ENCODE assay signal across 27 cellular contexts in the genomic region with DNA sequence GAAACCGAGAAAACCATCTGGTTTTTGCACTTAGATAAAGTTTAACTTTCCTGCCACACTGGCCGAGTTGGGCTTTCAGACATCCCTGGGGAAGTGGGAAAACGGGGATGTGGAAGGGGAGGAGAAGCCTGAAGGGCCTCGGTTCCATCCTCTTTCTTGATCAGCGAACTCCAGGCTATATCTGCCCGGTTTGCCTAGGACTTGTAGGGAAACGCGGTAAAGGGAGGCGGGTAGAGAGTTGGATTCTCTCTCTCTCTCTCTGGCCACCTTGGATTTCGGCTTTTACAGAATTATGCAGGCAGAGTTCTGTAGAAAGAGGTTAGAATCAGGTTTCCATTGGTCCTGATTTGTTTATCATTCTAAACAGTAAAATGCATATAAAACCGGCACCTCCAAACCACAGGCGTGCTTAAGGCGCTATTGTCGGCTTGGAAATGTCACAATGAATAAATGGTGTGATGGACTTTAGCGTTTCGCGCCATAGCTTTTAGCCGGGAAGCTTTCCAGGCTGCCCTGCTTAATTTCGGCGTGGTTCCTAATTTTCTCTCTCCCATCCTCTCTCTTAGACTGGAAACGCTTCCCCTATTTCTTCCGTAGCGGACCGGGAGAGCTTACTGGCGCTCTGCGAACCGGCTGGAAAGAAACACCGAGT. TPM values are rescaled to one million over a fixed set of nuclear protein-coding genes. Genes with fewer than 3 reads are reported as not detected.
DNase-seq lines count a peak whose midpoint lies in the region; ATAC-seq, FAIRE-seq and TF ChIP-seq lines count a peak whose summit lies in the region.
"Had no signal": no experiment of that assay in that cellular context is flagged by ENCODE, and none has a peak within 500 bp of the region (broad histone marks: within the 10 kb centered on the region; RNA-seq: fewer than 3 reads in every experiment).

No MANE protein-coding gene starts in this region.

- POLR2A ChIA-PET in GM12878 (lab: Charles Lee): no interaction called here

- H3K27ac ChIP-seq in H9 (ENCODE audit: insufficient read length, low read depth, low read length) (no peak overlapping the region), GM12878 (ENCODE audit: control insufficient read depth, insufficient read depth) (no peak overlapping the region)
- H3K27ac ChIP-seq: sigmoid colon, tibial nerve had no signal

- H4K20me1 ChIP-seq in H9 (ENCODE audit: control insufficient read depth, insufficient read depth, insufficient read length): no peaks in the 10 kb centered on the region
- H4K20me1 ChIP-seq in GM12878 (ENCODE audit: control insufficient read depth, insufficient read depth): no peaks in the 10 kb centered on the region

- no peak overlapping the region for H4K5ac ChIP-seq in H9 (ENCODE audit: insufficient read length, low read depth, low read length)

- H3K4me3 ChIP-seq in GM12878: no peak overlapping the region
- H3K4me3 ChIP-seq in iPS-18c (ENCODE audit: insufficient read depth, low read depth, low read length): peak overlapping the region; percentile 43; the same call in 1 of the 2 replicates
- H3K4me3 ChIP-seq: sigmoid colon, tibial nerve had no signal

- RAD21 ChIA-PET in GM12878 (lab: Charles Lee; ENCODE audit: unreplicated experiment): no interaction called here

- H3K9ac ChIP-seq in H9 (ENCODE audit: extremely low read depth, insufficient read length, low read length): no peak overlapping the region
- no peak overlapping the region for H3K9ac ChIP-seq in GM12878 (ENCODE audit: control insufficient read depth, insufficient read depth, low read length)

- H3T11ph ChIP-seq in H9 (ENCODE audit: low read length): no peak overlapping the region

- peaks cover 0 to 1% (median 0%) of the 10 kb centered on the region in 3 experiments; a peak in 1 of 7 replicates for H3K36me3 Mint-ChIP-seq in H9 (ENCODE audit: insufficient read depth in 1 of 3, low read depth in 3 of 3)
- H3K36me3 Mint-ChIP-seq: CD8-positive, alpha-beta T cell had no signal

- BruUV-seq in GM12878 (replicated peaks; lab: Mats Ljungman, UMichigan): no TSS peak

- peaks cover 28% of the 10 kb centered on the region for H3K23me2 ChIP-seq in H9 (ENCODE audit: insufficient read length, low read depth, low read length, poor library complexity, severe bottlenecking)

- peaks cover 90% of the 10 kb centered on the region for H3K27me3 Mint-ChIP-seq in H9 (ENCODE audit: low read depth)

- H3K4me3 Mint-ChIP-seq in H9: peak overlapping the region; percentile 41 to 79
- H3K4me3 Mint-ChIP-seq: activated CD4-positive, alpha-beta T cell treated with anti-CD3 and anti-CD28 coated beads for 36 hours; activated naive CD4-positive, alpha-beta T cell treated with anti-CD3 and anti-CD28 coated beads for 36 hours; activated T-cell treated with anti-CD3 and anti-CD28 coated beads, Interleukin-2, amount 50 U/mL, for 72 hours; CD8-positive, alpha-beta T cell; immature natural killer cell; naive thymus-derived CD8-positive, alpha-beta T cell; T-helper 1 cell treated with Interleukin-12 subunit alpha and Interleukin-12 subunit beta and Interleukin-4 antibody, amounts not matched to agents 30 μg/mL and 1 μg/mL, for 36 hours had no signal

- H3K9me3 ChIP-seq in H9 (ENCODE audit: control insufficient read depth, low read depth, low read length) (no peaks in the 10 kb centered on the region), GM12878 (replicated peaks; ENCODE audit: control insufficient read depth, insufficient read depth, low read length) (no peaks in the 10 kb centered on the region; the same call in 2 of the 3 replicates), iPS-18c (ENCODE audit: control insufficient read depth, insufficient read depth, low read length) (peaks cover 5% of the 10 kb centered on the region)
- H3K9me3 ChIP-seq: tibial nerve had no signal

- H2BK12ac ChIP-seq in H9 (ENCODE audit: insufficient read length, low read depth, low read length): no peak overlapping the region

- no peak for TF ChIP-seq RAD21 in GM12878 (IDR thresholded peaks at IDR 0.05; ENCODE audit: insufficient read depth, low read depth, low read length)

- peaks cover 3% of the 10 kb centered on the region; the same call in 1 of the 2 replicates for H3K4me1 ChIP-seq in H9 (ENCODE audit: insufficient read depth, low read length)
- H3K4me1 ChIP-seq in GM12878 (ENCODE audit: control insufficient read depth, insufficient read depth, low read length): no peaks in the 10 kb centered on the region

- H2BK20ac ChIP-seq in H9 (ENCODE audit: low read depth, low read length, poor library complexity, severe bottlenecking): no peak overlapping the region

- H3K4me2 ChIP-seq in H9 (ENCODE audit: insufficient read depth, insufficient read length, low read length) (peak overlapping the region; percentile 58), GM12878 (ENCODE audit: control insufficient read depth, insufficient read depth) (no peak overlapping the region)

- H3K27me3 ChIP-seq in H9 (ENCODE audit: insufficient read depth, low read length): peaks cover 69% of the 10 kb centered on the region
- H3K27me3 ChIP-seq in GM12878 (replicated peaks in 1 of 2; ENCODE audit: control insufficient read depth in 2 of 2, insufficient read depth in 2 of 2, low read length in 1 of 2): peaks cover 14 to 37% of the 10 kb centered on the region in 2 experiments

- H3K27ac Mint-ChIP-seq in H9: no peak overlapping the region
- H3K27ac Mint-ChIP-seq: activated CD4-positive, alpha-beta T cell treated with anti-CD3 and anti-CD28 coated beads for 36 hours; activated naive CD4-positive, alpha-beta T cell treated with anti-CD3 and anti-CD28 coated beads for 36 hours; activated T-cell treated with anti-CD3 and anti-CD28 coated beads, Interleukin-2, amount 50 U/mL, for 72 hours; CD8-positive, alpha-beta T cell; naive thymus-derived CD8-positive, alpha-beta T cell had no signal

- peaks cover 54 to 66% of the 10 kb centered on the region in 2 experiments for H3K4me1 Mint-ChIP-seq in H9
- H3K4me1 Mint-ChIP-seq: immature natural killer cell had no signal

- FAIRE-seq in GM12878 (lab: Jason Lieb, UNC): no peak
- FAIRE-seq: H54, HepG2 had no signal

- no peak overlapping the region for H2AK5ac ChIP-seq in H9 (ENCODE audit: insufficient read length, low read length)

- DNase-seq in H9: no peak
- DNase-seq in GM12878 (ENCODE audit: low read depth, low spot score): no peak
- DNase-seq in retina: peak; percentile 70
- DNase-seq in ureter (ENCODE audit: low spot score): no peak
- DNase-seq in CD1c-positive myeloid dendritic cell (ENCODE audit: extremely low spot score): no peak
- DNase-seq: activated CD4-positive, alpha-beta T cell treated with anti-CD3 and anti-CD28 coated beads for 36 hours; activated naive CD4-positive, alpha-beta T cell treated with anti-CD3 and anti-CD28 coated beads for 36 hours; activated T-cell treated with anti-CD3 and anti-CD28 coated beads, Interleukin-2, amount 50 U/mL, for 72 hours; CD8-positive, alpha-beta T cell; dermis blood vessel endothelial cell; GF-D8; immature natural killer cell; mesenchymal stem cell; naive thymus-derived CD8-positive, alpha-beta T cell; NCI-H1092; NCI-H1930; NCI-H526 treated with DMSO at 0.1 percent for 48 hours had no signal

- SMC1A ChIA-PET in GM12878 (lab: Charles Lee; ENCODE audit: uncharacterized antibody, unreplicated experiment): no interaction called here

- H4K91ac ChIP-seq in H9 (ENCODE audit: insufficient read length, low read depth, low read length): no peak overlapping the region

- no peak overlapping the region for H3K18ac ChIP-seq in H9 (ENCODE audit: insufficient read length, low read depth, low read length)

- no peak overlapping the region for H3K23ac ChIP-seq in H9 (ENCODE audit: insufficient read length, low read depth, low read length)

- H2AFZ ChIP-seq in H9 (ENCODE audit: low read length) (no peak overlapping the region), GM12878 (ENCODE audit: control insufficient read depth, low read depth, low read length) (no peak overlapping the region)

- TF ChIP-seq CTCF in H9 (conservative IDR thresholded peaks at IDR 0.05) (no peak), GM12878 (IDR thresholded peaks at IDR 0.05 in 2 of 3, conservative IDR thresholded peaks at IDR 0.05 in 1 of 3; ENCODE audit: control insufficient read depth in 2 of 3, extremely low read depth in 1 of 3, insufficient read depth in 1 of 3, low read depth in 3 of 3, low read length in 3 of 3) (no peak)

- peaks cover 2 to 12% of the 10 kb centered on the region in 2 experiments; a peak in 1 of 5 replicates for H3K9me3 Mint-ChIP-seq in H9
- H3K9me3 Mint-ChIP-seq: activated naive CD4-positive, alpha-beta T cell treated with anti-CD3 and anti-CD28 coated beads for 36 hours; CD8-positive, alpha-beta T cell had no signal

- H3K79me2 ChIP-seq in H9 (ENCODE audit: insufficient read depth, low read length) (no peaks in the 10 kb centered on the region), GM12878 (ENCODE audit: control insufficient read depth, insufficient read depth, low read length) (no peaks in the 10 kb centered on the region)

- H3K4ac ChIP-seq in H9 (ENCODE audit: low read depth, low read length): no peak overlapping the region

- ATAC-seq in GM12878 (no peak), HG03097 (IDR thresholded peaks at IDR 0.05; ENCODE audit: low FRiP score, unreplicated experiment) (no peak)
- ATAC-seq: activated CD4-positive, alpha-beta T cell treated with anti-CD3 and anti-CD28 coated beads for 36 hours; activated T-cell treated with anti-CD3 and anti-CD28 coated beads, Interleukin-2, amount 50 U/mL, for 72 hours; CD8-positive, alpha-beta T cell; HepG2; naive thymus-derived CD8-positive, alpha-beta T cell had no signal

- no peak overlapping the region for H4K8ac ChIP-seq in H9 (replicated peaks; ENCODE audit: insufficient read length, low read depth, low read length)

- TF ChIP-seq EP300 in GM12878 (IDR thresholded peaks at IDR 0.05; ENCODE audit: borderline replicate concordance in 1 of 2, control insufficient read depth in 1 of 2, low read depth in 2 of 2, low read length in 2 of 2): no peak

- H3K79me1 ChIP-seq in H9 (ENCODE audit: insufficient read depth, low read depth, low read length, poor library complexity, severe bottlenecking): no peaks in the 10 kb centered on the region

- no peaks in the 10 kb centered on the region for H3K36me3 ChIP-seq in GM12878 (ENCODE audit: control insufficient read depth in 2 of 2, insufficient read depth in 2 of 2, low read length in 1 of 2)
- H3K36me3 ChIP-seq: sigmoid colon, tibial nerve had no signal

- no peak for TF ChIP-seq POLR2A in GM12878 (IDR thresholded peaks at IDR 0.05; ENCODE audit: low read depth, low read length)

- intact Hi-C loops in GM12878 (cut with micrococcal nuclease; ENCODE audit: unreplicated experiment): no loop called here

- in situ Hi-C loops in GM12878 (cut with MboI): no loop called here

- no peak overlapping the region for H3K56ac ChIP-seq in H9 (ENCODE audit: insufficient read length, low read depth, low read length)

- no peak overlapping the region for H2BK120ac ChIP-seq in H9 (ENCODE audit: low read depth, low read length, poor library complexity, severe bottlenecking)

- H2BK5ac ChIP-seq in H9 (ENCODE audit: insufficient read length, low read length): no peak overlapping the region

- H3K14ac ChIP-seq in H9 (ENCODE audit: insufficient read depth, low read length): no peak overlapping the region

- WGBS in H9 (ENCODE audit: extremely low coverage, insufficient read length, low lambda C conversion rate): no CpG with 5 or more reads among the region's 28 CpGs
- WGBS in GM12878 (ENCODE audit: insufficient coverage, insufficient replicate concordance, low lambda C conversion rate, missing lambda C conversion rate): 24% methylated on average over 28 of the region's 28 CpGs

- no peak overlapping the region for H2BK15ac ChIP-seq in H9 (ENCODE audit: low read depth, low read length)

- CTCF ChIA-PET in GM12878 (lab: Yijun Ruan, JAX): no interaction called here

RNA-seq across cellular contexts. Expression of a gene that starts 4.4 kb away (rescaled TPM):
- total RNA-seq in H9 (2021) (not detected in 2 replicates), GM12878 (2014; rRNA removed) (not detected in 2 replicates), GM12878 (2014; rRNA removed; fragmentation: Illumina TruSeq; extraction: Trizol) (not detected in 2 replicates), GM12878 (2021) (not detected in 2 replicates), ureter (0.21 TPM)
- not detected in 2 replicates for total RNA-seq in GM12878 (2013; cell fraction: nucleolus; rRNA removed)
- polyA plus RNA-seq in GM12878 (2011; ENCODE audit: low read depth): not detected
- polyA plus RNA-seq in GM12878 (2011; rRNA removed) (not detected in 2 replicates), GM12878 (2014; fragmentation: Illumina TruSeq; extraction: Trizol) (not detected in 2 replicates), GM12878 (2014; fragmentation: Nextera tagmentation; extraction: Ambion mirVana) (not detected), GM12878 (2014; rRNA removed) (not detected in 2 replicates), GM12878 (2016; fragmentation: Nextera tagmentation; extraction: Ambion mirVana) (not detected)
- polyA plus RNA-seq in GM12878 (2011; cell fraction: cytosol; rRNA removed): not detected in 2 replicates
- polyA plus RNA-seq in GM12878 (2011; cell fraction: nucleus; rRNA removed): not detected in 2 replicates
- not detected in 2 replicates for polyA plus RNA-seq in GM12878 (2012)
- not detected in 2 replicates for polyA minus RNA-seq in GM12878 (2011; rRNA and poly(A)+ RNA removed)
- polyA minus RNA-seq in GM12878 (2011; cell fraction: cytosol; rRNA and poly(A)+ RNA removed): not detected in 2 replicates
- polyA minus RNA-seq in GM12878 (2011; cell fraction: nucleus; rRNA and poly(A)+ RNA removed): not detected in 2 replicates
- total RNA-seq: activated CD4-positive, alpha-beta T cell treated with anti-CD3 and anti-CD28 coated beads for 36 hours; activated CD8-positive, alpha-beta memory T cell treated with anti-CD3 and anti-CD28 coated beads for 36 hours; activated naive CD4-positive, alpha-beta T cell treated with anti-CD3 and anti-CD28 coated beads for 36 hours; activated T-cell treated with anti-CD3 and anti-CD28 coated beads, Interleukin-2, amount 50 U/mL, for 72 hours; cardiac septum; CD8-positive, alpha-beta T cell; dermis blood vessel endothelial cell; HepG2; LHCN-M2; naive thymus-derived CD8-positive, alpha-beta T cell; sigmoid colon; tibial nerve had no signal
- polyA plus RNA-seq: HepG2; immature natural killer cell; naive thymus-derived CD8-positive, alpha-beta T cell; sigmoid colon had no signal
